Comparison of ENCODE assay signal across 8 cellular contexts in genomic region chr10:26881600-26882331, GRCh38. TPM values are rescaled to one million over a fixed set of nuclear protein-coding genes. Genes with fewer than 3 reads are reported as not detected.
DNase-seq lines count a peak whose midpoint lies in the region; ATAC-seq, FAIRE-seq and TF ChIP-seq lines count a peak whose summit lies in the region.

No MANE protein-coding gene starts in this region.

- H3K9me2 ChIP-seq in PC-9 (ENCODE audit: insufficient read depth), result no peaks in the 10 kb centered on the region

- POLR2A ChIA-PET in PC-9 (lab: Charles Lee; ENCODE audit: unreplicated experiment), result no interaction called here

- H3K27ac ChIP-seq in KMS-11, result no peak overlapping the region
- H3K27ac ChIP-seq in PC-9, result no peak overlapping the region

- no peaks in the 10 kb centered on the region for H3K9me3 ChIP-seq in PC-9 (ENCODE audit: insufficient read depth, low read depth)

- CTCF ChIA-PET in PC-9 (lab: Charles Lee), result interaction anchor here (0.6 to 2.7 kb wide), 5 partner anchors 21 to 598 kb away, joined by 3 to 26 read pairs (median 4); partner anchors contain the start of gene ABI1

- DNase-seq in CD14-positive monocyte (ENCODE audit: low spot score), result no peak
- DNase-seq in PC-9, result peak in 1 of 2 experiments; percentile 53
- DNase-seq in mesothelial cell of epicardium (ENCODE audit: low spot score in 2 of 2, unreplicated experiment in 2 of 2), result no peak
- no peak for DNase-seq in NK-92 treated with Interleukin-12 subunit alpha and Interleukin-12 subunit beta, amount 100 ng/mL, for 24 hours (lab: John Stamatoyannopoulos, UW)

- H3F3A ChIP-seq in PC-9 (ENCODE audit: insufficient read depth, low read depth), result no peaks in the 10 kb centered on the region

- no peaks in the 10 kb centered on the region for H3K4me1 ChIP-seq in KMS-11 (ENCODE audit: low read depth, poor library complexity, severe bottlenecking)
- H3K4me1 ChIP-seq in PC-9 (replicated peaks; ENCODE audit: insufficient read depth), result no peaks in the 10 kb centered on the region

- H2AFZ ChIP-seq in KMS-11 (ENCODE audit: low read depth) (no peak overlapping the region), PC-9 (no peak overlapping the region)

- H3K4me2 ChIP-seq in KMS-11 (no peak overlapping the region), PC-9 (no peak overlapping the region)

- H3K36me3 ChIP-seq in KMS-11 (ENCODE audit: insufficient read depth) (no peaks in the 10 kb centered on the region), PC-9 (ENCODE audit: low read depth) (no peaks in the 10 kb centered on the region)

- peak overlapping the region in 1 of 2 donors; percentile 74 for H3K4me3 Mint-ChIP-seq in CD14-positive monocyte
- H3K4me3 Mint-ChIP-seq in mesothelial cell of epicardium, result no peak overlapping the region

- peak; percentile 79 for TF ChIP-seq CTCF in CD14-positive monocyte (IDR thresholded peaks at IDR 0.05)
- TF ChIP-seq CTCF in KMS-11 (conservative IDR thresholded peaks at IDR 0.05; ENCODE audit: low read depth, low read length), result peak; percentile 73
- peak; percentile 67 for TF ChIP-seq CTCF in PC-9 (conservative IDR thresholded peaks at IDR 0.05)
- TF ChIP-seq CTCF in mesothelial cell of epicardium (IDR thresholded peaks at IDR 0.05; ENCODE audit: unreplicated experiment), result peak; percentile 47

- H3K27me3 Mint-ChIP-seq in CD14-positive monocyte (ENCODE audit: low read depth in 3 of 3), result peaks cover 8 to 13% (median 9%) of the 10 kb centered on the region in 3 donors
- H3K27me3 Mint-ChIP-seq in mesothelial cell of epicardium (ENCODE audit: low read depth), result peaks cover 37% of the 10 kb centered on the region

- H3K27me3 ChIP-seq in KMS-11 (ENCODE audit: insufficient read depth, low read depth), result no peaks in the 10 kb centered on the region
- H3K27me3 ChIP-seq in PC-9 (ENCODE audit: insufficient read depth, low read depth), result no peaks in the 10 kb centered on the region

- H4K20me1 ChIP-seq in KMS-11 (ENCODE audit: insufficient read depth) (no peaks in the 10 kb centered on the region), PC-9 (ENCODE audit: insufficient read depth) (no peaks in the 10 kb centered on the region)

- H3K36me3 Mint-ChIP-seq in CD14-positive monocyte (no peaks in the 10 kb centered on the region), mesothelial cell of epicardium (no peaks in the 10 kb centered on the region)

- ATAC-seq in GM18858 (IDR thresholded peaks at IDR 0.05; ENCODE audit: unreplicated experiment) (peak; percentile 73), GM19324 (IDR thresholded peaks at IDR 0.05; ENCODE audit: low FRiP score, unreplicated experiment) (no peak)

- no peak overlapping the region for H3K9ac ChIP-seq in KMS-11

- no TSS peak for BruUV-seq in PC-9 (replicated peaks; lab: Mats Ljungman, UMichigan)

- peaks cover 5% of the 10 kb centered on the region for H3K4me1 Mint-ChIP-seq in CD14-positive monocyte
- H3K4me1 Mint-ChIP-seq in mesothelial cell of epicardium, result no peaks in the 10 kb centered on the region

- FAIRE-seq in endometrium (lab: Jason Lieb, UNC), result peak; percentile 72

- H3K4me3 ChIP-seq in KMS-11 (IDR thresholded peaks at IDR 0.05; ENCODE audit: insufficient read depth, low read depth, low read length) (no peak overlapping the region), PC-9 (no peak overlapping the region)

- intact Hi-C loops in CD14-positive monocyte (cut with micrococcal nuclease) (loop anchor here in 1 of 2 donors (2.0 to 10.0 kb wide), 3 partner anchors 155 to 547 kb away; no protein-coding TSS in a partner anchor), PC-9 (cut with micrococcal nuclease; ENCODE audit: unreplicated experiment) (loop anchor here (1.0 to 10.0 kb wide), 5 partner anchors 20 to 1004 kb away; no protein-coding TSS in a partner anchor)

- no peaks in the 10 kb centered on the region for H3K79me2 ChIP-seq in KMS-11 (ENCODE audit: insufficient read depth, low read depth)
- H3K79me2 ChIP-seq in PC-9 (ENCODE audit: low read depth), result no peaks in the 10 kb centered on the region

- no peak overlapping the region for H3K27ac Mint-ChIP-seq in CD14-positive monocyte
- no peak overlapping the region for H3K27ac Mint-ChIP-seq in mesothelial cell of epicardium

- H3K9me3 Mint-ChIP-seq in CD14-positive monocyte (no peaks in the 10 kb centered on the region), mesothelial cell of epicardium (no peaks in the 10 kb centered on the region)

RNA-seq across cellular contexts. Expression of gene ABI1, which starts 21.0 kb away (rescaled TPM):
- 10 to 100 TPM; 61.5 to 77.2 TPM for polyA plus RNA-seq in CD14-positive monocyte
- total RNA-seq in PC-9 (2021), result 41.3 and 50.8 TPM in 2 replicates
- 37.7 to 41.3 TPM (median 40.8 TPM) in 3 replicates for total RNA-seq in mesothelial cell of epicardium
